In genomic region chr17:49676276-49676868, GRCh38 we compare ENCODE assay signal across 8 cellular contexts. TPM values are rescaled to one million over a fixed set of nuclear protein-coding genes. Genes with fewer than 3 reads are reported as not detected.
DNase-seq lines count a peak whose midpoint lies in the region; ATAC-seq and TF ChIP-seq lines count a peak whose summit lies in the region.

No MANE protein-coding gene starts in this region.

- H3K27me3 ChIP-seq in BE2C, result no peaks in the 10 kb centered on the region
- H3K27me3 ChIP-seq in SJSA1 (replicated peaks), result no peaks in the 10 kb centered on the region
- H3K27me3 ChIP-seq in endodermal cell (ENCODE audit: control insufficient read depth, insufficient read depth, low read length, poor library complexity, severe bottlenecking), result no peaks in the 10 kb centered on the region
- H3K27me3 ChIP-seq in neutrophil, result no peaks in the 10 kb centered on the region

- H3K9me3 Mint-ChIP-seq in endodermal cell, result peaks cover 5% of the 10 kb centered on the region

- peaks cover 7% of the 10 kb centered on the region for H3K27me3 Mint-ChIP-seq in endodermal cell (ENCODE audit: insufficient read depth)

- peak overlapping the region; percentile 89 for H3K4me3 ChIP-seq in BE2C (ENCODE audit: low read depth, low read length)
- H3K4me3 ChIP-seq in SJSA1, result peak overlapping the region; percentile 52
- peak overlapping the region; percentile 88 for H3K4me3 ChIP-seq in endodermal cell (ENCODE audit: low read length)
- peak overlapping the region; percentile 73 to 83 for H3K4me3 ChIP-seq in neutrophil (ENCODE audit: low read depth in 1 of 2, low read length in 1 of 2)

- H3K9ac ChIP-seq in endodermal cell (ENCODE audit: extremely low read depth, low read length, poor library complexity, severe bottlenecking), result peak overlapping the region; percentile 85

- peak overlapping the region; percentile 99 for H3K27ac Mint-ChIP-seq in endodermal cell

- H3K9me3 ChIP-seq in BE2C (peaks cover 3% of the 10 kb centered on the region; the same call in 1 of the 2 replicates), SJSA1 (replicated peaks) (no peaks in the 10 kb centered on the region; the same call in 1 of the 2 replicates), endodermal cell (ENCODE audit: control insufficient read depth, low read length) (peaks cover 4% of the 10 kb centered on the region), neutrophil (no peaks in the 10 kb centered on the region)

- WGBS in endodermal cell (ENCODE audit: insufficient coverage in 1 of 2, insufficient read length in 1 of 2), 2 experiments, result 73 to 78% methylated on average over 4 to 5 of the region's 5 CpGs

- TF ChIP-seq CTCF in BE2C (IDR thresholded peaks at IDR 0.05; ENCODE audit: low read depth, low read length) (no peak), endodermal cell (conservative IDR thresholded peaks at IDR 0.05) (no peak), neutrophil (IDR thresholded peaks at IDR 0.05) (no peak)

- ATAC-seq in GM18868 (IDR thresholded peaks at IDR 0.05; ENCODE audit: unreplicated experiment) (peak; percentile 69), HG03097 (IDR thresholded peaks at IDR 0.05; ENCODE audit: low FRiP score, unreplicated experiment) (peak; percentile 55)

- no peak for DNase-seq in BE2C
- DNase-seq in SJSA1 (ENCODE audit: low read depth in 1 of 2, low spot score in 2 of 2), result peak in 1 of 2 experiments; percentile 38
- DNase-seq in endodermal cell, result no peak
- DNase-seq in islet precursor cell, result no peak
- no peak for DNase-seq in H4 (ENCODE audit: low spot score)

- H3K27ac ChIP-seq in SJSA1, result peak overlapping the region; percentile 50
- no peak overlapping the region for H3K27ac ChIP-seq in endodermal cell (ENCODE audit: low read depth, low read length)
- H3K27ac ChIP-seq in neutrophil, result peak overlapping the region; percentile 98

- peak overlapping the region; percentile 88 for H3K4me3 Mint-ChIP-seq in endodermal cell

- peaks cover 21% of the 10 kb centered on the region for H3K36me3 Mint-ChIP-seq in endodermal cell (ENCODE audit: low read depth)

- H3K4me1 ChIP-seq in BE2C (no peaks in the 10 kb centered on the region; the same call in 1 of the 2 replicates), SJSA1 (replicated peaks) (peaks cover 16% of the 10 kb centered on the region), endodermal cell (ENCODE audit: control insufficient read depth, insufficient read depth, low read length) (no peaks in the 10 kb centered on the region), neutrophil (ENCODE audit: control insufficient read depth in 1 of 2, insufficient read depth in 1 of 2, low read depth in 1 of 2, low read length in 1 of 2) (peaks cover 24 to 37% of the 10 kb centered on the region in 2 experiments)

- peaks cover 3% of the 10 kb centered on the region; the same call in 1 of the 2 replicates for H3K36me3 ChIP-seq in BE2C
- H3K36me3 ChIP-seq in SJSA1, result peaks cover 17% of the 10 kb centered on the region
- peaks cover 10% of the 10 kb centered on the region for H3K36me3 ChIP-seq in endodermal cell (ENCODE audit: control insufficient read depth, insufficient read depth, low read length)
- H3K36me3 ChIP-seq in neutrophil, result peaks cover 4% of the 10 kb centered on the region

- peaks cover 20% of the 10 kb centered on the region for H3K4me1 Mint-ChIP-seq in endodermal cell

RNA-seq across cellular contexts. Expression of gene SPOP, which starts 1.5 kb away (rescaled TPM):
- polyA plus RNA-seq in BE2C (2012; ENCODE audit: insufficient read depth, insufficient read length, low read depth), result 77.2 TPM
- total RNA-seq in SJSA1 (2014; rRNA removed; shearing (Covaris generic)), result 61.0 and 73.0 TPM in 2 replicates
- 10 to 100 TPM; 39.9 to 41.3 TPM for total RNA-seq in endodermal cell
- 54.5 TPM for polyA plus RNA-seq in endodermal cell (2013, experiment 1 of 2)
- polyA plus RNA-seq in endodermal cell (2013, experiment 2 of 2), result 42.8 TPM
- total RNA-seq in H4 (2014; rRNA removed; shearing (Covaris generic)), result 30.7 and 43.9 TPM in 2 replicates

RNA-seq across cellular contexts. Expression of gene SLC35B1, which starts 31.4 kb away (rescaled TPM):
- polyA plus RNA-seq in BE2C (2012; ENCODE audit: insufficient read depth, insufficient read length, low read depth), result 250 TPM
- 140 and 141 TPM in 2 replicates for total RNA-seq in SJSA1 (2014; rRNA removed; shearing (Covaris generic))
- total RNA-seq in endodermal cell, result 10 to 100 TPM; 59.4 to 80.5 TPM
- polyA plus RNA-seq in endodermal cell (2013, experiment 1 of 2), result 69.1 TPM
- 55.1 TPM for polyA plus RNA-seq in endodermal cell (2013, experiment 2 of 2)
- 142 and 160 TPM in 2 replicates for total RNA-seq in H4 (2014; rRNA removed; shearing (Covaris generic))
